In genomic region chr2:199581935-199582336, GRCh38 we compare ENCODE assay signal across 10 cellular contexts.
DNase-seq lines count a peak whose midpoint lies in the region; ATAC-seq and TF ChIP-seq lines count a peak whose summit lies in the region.
"Had no signal": no experiment of that assay in that cellular context is flagged by ENCODE, and none has a peak within 500 bp of the region (broad histone marks: within the 10 kb centered on the region; RNA-seq: fewer than 3 reads in every experiment).

No MANE protein-coding gene starts in this region.

- H3K4me1 ChIP-seq in osteoblast (ENCODE audit: insufficient read depth, low read length) (peaks cover 6% of the 10 kb centered on the region), Peyer's patch (no peaks in the 10 kb centered on the region)

- no peak for ATAC-seq in GM19035 (IDR thresholded peaks at IDR 0.05; ENCODE audit: unreplicated experiment)
- ATAC-seq in HG03139 (IDR thresholded peaks at IDR 0.05; ENCODE audit: unreplicated experiment), result no peak
- ATAC-seq: activated naive CD8-positive, alpha-beta T cell treated with anti-CD3 and anti-CD28 coated beads, Interleukin-2, amount 50 U/mL, for 24 hours had no signal

- TF ChIP-seq CTCF in AG09309 (IDR thresholded peaks at IDR 0.05; ENCODE audit: control insufficient read depth, insufficient read depth, low read depth, low read length, missing control alignments) (no peak), osteoblast (IDR thresholded peaks at IDR 0.05; ENCODE audit: extremely low read depth, low read depth, low read length) (no peak), Peyer's patch (IDR thresholded peaks at IDR 0.05) (no peak)

- DNase-seq in AG09309 (ENCODE audit: low read depth) (no peak), NCI-H2227 treated with DMSO at 0.1 percent for 48 hours (lab: John Stamatoyannopoulos, UW) (peak; percentile 85), fibroblast of peridontal ligament (ENCODE audit: extremely low read depth) (peak; percentile 71), osteoblast (ENCODE audit: insufficient read length, low spot score, missing footprints) (no peak), Peyer's patch (no peak), KG1 (lab: John Stamatoyannopoulos, UW) (no peak)
- DNase-seq: activated naive CD8-positive, alpha-beta T cell treated with anti-CD3 and anti-CD28 coated beads, Interleukin-2, amount 50 U/mL, for 24 hours; NCI-H1694 treated with DMSO at 0.1 percent for 48 hours had no signal

- no peaks in the 10 kb centered on the region for H4K20me1 ChIP-seq in osteoblast (ENCODE audit: insufficient read depth, low read length)

- no peaks in the 10 kb centered on the region for H3K9me3 ChIP-seq in osteoblast (ENCODE audit: low read depth, low read length)
- no peaks in the 10 kb centered on the region for H3K9me3 ChIP-seq in Peyer's patch

- no peak for TF ChIP-seq POLR2A in Peyer's patch (IDR thresholded peaks at IDR 0.05)

- H3K79me2 ChIP-seq in osteoblast (ENCODE audit: insufficient read depth, low read length), result no peaks in the 10 kb centered on the region

- H3K4me2 ChIP-seq in osteoblast (ENCODE audit: insufficient read depth, low read length), result peak overlapping the region; percentile 80

- H3K36me3 ChIP-seq in osteoblast (ENCODE audit: insufficient read depth, low read length), result no peaks in the 10 kb centered on the region
- H3K36me3 ChIP-seq in Peyer's patch, result no peaks in the 10 kb centered on the region

- H3K4me3 ChIP-seq in AG09309 (ENCODE audit: control insufficient read depth, low read depth, low read length) (peak overlapping the region; percentile 33), osteoblast (ENCODE audit: insufficient read depth, low read length) (peak overlapping the region; percentile 71), Peyer's patch (peak overlapping the region in 2 of 4 donors; percentile 16 to 28)

- H2AFZ ChIP-seq in osteoblast (ENCODE audit: low read length), result peak overlapping the region; percentile 99

- H3K27ac ChIP-seq in osteoblast (ENCODE audit: low read depth, low read length) (peak overlapping the region; percentile 68), Peyer's patch (no peak overlapping the region)

- no peaks in the 10 kb centered on the region for H3K27me3 ChIP-seq in osteoblast (ENCODE audit: insufficient read depth, low read length)
- H3K27me3 ChIP-seq in Peyer's patch, result no peaks in the 10 kb centered on the region

Comparison
In these comparisons a context has a peak if more than half of its experiments do, and no peak if none do; other contexts are left out.
1. DNase-seq: peak in NCI-H2227 treated with DMSO at 0.1 percent for 48 hours (single experiment) and fibroblast of peridontal ligament (single experiment); none in AG09309 (single experiment), osteoblast (single experiment), Peyer's patch (0 of 3) and KG1 (single experiment).